1 cellular context compared by ENCODE assay signal in the genomic region with DNA sequence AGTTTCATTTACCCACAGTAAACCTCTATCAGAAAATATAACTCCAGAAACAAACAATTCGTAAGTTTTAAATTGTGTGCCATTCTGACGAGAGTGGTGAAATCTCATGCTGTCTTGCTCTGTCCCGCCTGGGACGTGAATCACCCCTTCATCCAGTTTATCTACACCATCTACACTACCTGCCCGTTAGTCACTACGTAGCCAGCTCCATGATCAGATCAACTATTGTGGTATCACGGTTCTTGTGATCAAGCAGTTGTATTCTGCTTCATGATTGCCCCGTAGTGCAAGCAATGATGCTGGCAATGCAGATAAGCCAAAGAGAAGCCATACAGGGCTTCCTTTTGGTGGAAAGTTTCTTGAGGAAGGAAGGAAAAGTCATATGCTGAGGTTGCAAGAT.
TF ChIP-seq lines count a peak whose summit lies in the region.

No MANE protein-coding gene starts in this region.

TF ChIP-seq in A549, 52 proteins besides CTCF, POLR2A, EP300 and RAD21:
- peak; percentile 33 for TF ChIP-seq MAFK (IDR thresholded peaks at IDR 0.05; ENCODE audit: partially characterized antibody)
- no peak for TF ChIP-seq RCOR1 (IDR thresholded peaks at IDR 0.05; ENCODE audit: low read depth, low read length)
